8 cellular contexts compared by ENCODE assay signal in the genomic region with DNA sequence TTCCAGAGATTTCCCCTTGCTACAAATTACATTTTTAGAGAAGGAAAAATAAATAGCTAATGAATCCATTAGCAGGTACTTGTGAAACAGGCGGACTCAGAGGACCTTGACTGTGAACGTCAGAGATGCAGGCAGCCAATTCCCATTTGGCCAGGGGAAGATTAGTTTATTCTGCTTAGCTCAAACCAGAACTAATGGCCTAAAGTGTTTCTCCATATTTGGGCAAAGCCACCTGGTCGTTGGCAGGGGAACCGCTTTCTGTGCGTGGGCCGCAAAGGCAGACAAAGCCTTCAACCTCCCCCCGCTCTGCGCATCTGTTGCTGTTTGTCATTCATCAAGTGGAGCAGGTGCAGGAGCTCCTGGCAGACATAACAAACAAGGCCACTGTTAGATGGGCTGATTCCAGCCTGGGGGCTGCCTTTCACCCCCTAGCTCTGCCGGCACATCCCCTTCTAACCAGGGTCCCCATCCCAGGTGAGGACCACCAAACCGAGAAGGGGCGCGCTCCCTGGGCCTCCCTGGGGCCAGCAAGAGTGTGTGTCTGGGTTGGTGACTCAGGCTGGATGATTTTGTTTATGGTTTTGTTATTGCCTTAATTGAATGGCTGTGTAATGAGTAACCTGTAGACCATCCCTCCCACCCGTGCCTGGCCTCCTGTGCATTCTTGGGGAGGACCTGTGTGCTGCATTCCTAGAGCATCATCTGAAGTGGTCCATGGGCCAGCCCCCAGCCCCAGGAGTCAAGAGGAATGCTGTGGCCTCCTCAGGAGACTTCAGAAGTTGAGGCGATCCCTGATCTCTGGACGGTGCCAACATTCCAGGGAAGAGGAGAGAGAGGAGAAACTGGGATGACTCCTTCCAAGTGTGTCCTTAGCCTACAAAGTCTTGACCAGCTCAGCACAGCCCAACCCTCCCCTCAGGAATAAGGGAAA.
DNase-seq lines count a peak whose midpoint lies in the region; FAIRE-seq and TF ChIP-seq lines count a peak whose summit lies in the region.

No MANE protein-coding gene starts in this region.

- 0 out of 2 replicates have a peak, but pooled peaks cover 1% of the 10 kb centered on the region for H3K9me3 ChIP-seq in SK-N-MC (ENCODE audit: low read depth, low read length)

- no peak overlapping the region for H3K4me3 ChIP-seq in AG10803 (ENCODE audit: low read length)
- peak overlapping the region; percentile 39 for H3K4me3 ChIP-seq in SK-N-MC

- CTCF ChIA-PET in RWPE1 (lab: Yijun Ruan, JAX) = no interaction called here

- H3K27ac ChIP-seq in SK-N-MC = peak overlapping the region; percentile 81; the same call in 1 of the 2 replicates
- no peak overlapping the region; the same call in 1 of the 2 replicates for H3K27ac ChIP-seq in RWPE1

- H3K9ac ChIP-seq in SK-N-MC (ENCODE audit: insufficient read length) = peak overlapping the region; percentile 26

- TF ChIP-seq CTCF in AG10803 (conservative IDR thresholded peaks at IDR 0.05; ENCODE audit: low read length) (no peak), RWPE1 (conservative IDR thresholded peaks at IDR 0.05; ENCODE audit: low read depth) (no peak)

- DNase-seq in AG10803 (ENCODE audit: low read depth) (peak; percentile 97), GM19239 (ENCODE audit: insufficient read length, low spot score) (peak; percentile 30), NCI-H1092 (lab: John Stamatoyannopoulos, UW) (peak; percentile 100), SK-N-MC (ENCODE audit: low read depth, low spot score) (no peak), kidney glomerular epithelial cell (lab: John Stamatoyannopoulos, UW) (peak; percentile 95), RWPE1 (ENCODE audit: low spot score) (no peak), NCI-H1048 (lab: John Stamatoyannopoulos, UW) (no peak), GM19238 (ENCODE audit: insufficient read length, low spot score) (no peak)

- no peak for FAIRE-seq in GM19239 (lab: Jason Lieb, UNC)

- POLR2A ChIA-PET in RWPE1 (lab: Yijun Ruan, JAX; ENCODE audit: low non-redundant PET) = no interaction called here

- H3K36me3 ChIP-seq in SK-N-MC (ENCODE audit: insufficient read depth, low read length) = no peaks in the 10 kb centered on the region

Comparison
In these comparisons a context has a peak if more than half of its experiments do, and no peak if none do; other contexts are left out.
1. DNase-seq: peak in AG10803 (single experiment), GM19239 (single experiment), NCI-H1092 (single experiment) and kidney glomerular epithelial cell (single experiment); none in SK-N-MC (single experiment), RWPE1 (single experiment), NCI-H1048 (single experiment) and GM19238 (single experiment).